ENCODE assay signal across 21 cellular contexts in the genomic region with DNA sequence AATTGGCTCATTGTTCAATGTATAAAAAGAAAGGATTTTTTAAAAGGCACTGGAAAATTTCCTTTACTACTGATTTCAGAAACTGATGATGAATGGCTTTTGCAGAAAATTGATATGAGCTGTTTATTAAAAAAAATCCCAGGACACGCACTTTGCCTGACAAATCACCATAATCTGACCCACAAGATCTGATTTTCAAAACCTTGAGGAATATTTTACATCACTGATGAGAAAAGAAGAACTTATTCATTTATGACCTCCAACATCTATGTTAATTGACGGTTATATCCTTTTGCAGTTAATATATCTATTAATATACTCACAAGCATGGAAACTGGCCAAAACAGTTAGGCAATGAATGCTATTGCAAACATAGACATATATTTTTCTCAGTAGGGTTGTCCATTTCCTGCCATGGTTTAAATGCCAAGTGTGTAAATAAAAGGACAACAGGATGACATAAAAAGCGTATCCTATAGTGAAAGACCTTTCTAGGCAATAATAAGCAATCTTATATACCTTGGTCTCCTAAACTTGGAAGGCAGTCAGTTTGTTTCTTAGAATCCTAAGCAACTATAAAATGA.
"Had no signal": no experiment of that assay in that cellular context is flagged by ENCODE, and none has a peak within 500 bp of the region (broad histone marks: within the 10 kb centered on the region; RNA-seq: fewer than 3 reads in every experiment).

No MANE protein-coding gene starts in this region.

- DNase-seq: activated CD4-positive, alpha-beta T cell treated with anti-CD3 and anti-CD28 coated beads, Interleukin-2, amount 10 ng/mL, durations not matched to agents 7 days and 5 days; activated CD4-positive, CD25-positive, alpha-beta regulatory T cell treated with anti-CD3 and anti-CD28 coated beads, Interleukin-2, amount 50 U/mL, for 72 hours; activated CD8-positive, alpha-beta memory T cell treated with anti-CD3 and anti-CD28 coated beads, Interleukin-2, amount 10 ng/mL, durations not matched to agents 7 days and 5 days; activated CD8-positive, alpha-beta T cell treated with anti-CD3 and anti-CD28 coated beads for 36 hours; activated effector memory CD4-positive, alpha-beta T cell treated with anti-CD3 and anti-CD28 coated beads, Interleukin-2, amount 50 U/mL, for 16 hours; activated naive CD4-positive, alpha-beta T cell treated with anti-CD3 and anti-CD28 coated beads, Interleukin-2, amount 10 ng/mL, durations not matched to agents 7 days and 5 days; activated T-cell treated with anti-CD3 and anti-CD28 coated beads for 4 hours; amygdala; kidney; left lung; naive thymus-derived CD8-positive, alpha-beta T cell; retina; spleen; stimulated activated CD4-positive, alpha-beta T cell treated with anti-CD3 and anti-CD28 coated beads, Interleukin-4, amount 100 ng/mL, for 1 hour; stimulated activated naive CD4-positive, alpha-beta T cell treated with Interleukin-2 at 50 U/mL for 16 hours; upper lobe of right lung; WERI-Rb-1 had no signal

- H3K27ac Mint-ChIP-seq: activated CD4-positive, alpha-beta T cell treated with anti-CD3 and anti-CD28 coated beads, Interleukin-2, amount 10 ng/mL, durations not matched to agents 7 days and 5 days; activated CD8-positive, alpha-beta memory T cell treated with anti-CD3 and anti-CD28 coated beads, Interleukin-2, amount 10 ng/mL, durations not matched to agents 7 days and 5 days; activated CD8-positive, alpha-beta T cell treated with anti-CD3 and anti-CD28 coated beads for 36 hours; activated naive CD4-positive, alpha-beta T cell treated with anti-CD3 and anti-CD28 coated beads, Interleukin-2, amount 10 ng/mL, durations not matched to agents 7 days and 5 days; mesothelial cell of epicardium; naive thymus-derived CD8-positive, alpha-beta T cell; neural progenitor cell; progenitor cell of endocrine pancreas had no signal

- H3K36me3 Mint-ChIP-seq: activated CD8-positive, alpha-beta memory T cell treated with anti-CD3 and anti-CD28 coated beads, Interleukin-2, amount 10 ng/mL, durations not matched to agents 7 days and 5 days; activated naive CD4-positive, alpha-beta T cell treated with anti-CD3 and anti-CD28 coated beads, Interleukin-2, amount 10 ng/mL, durations not matched to agents 7 days and 5 days; mesothelial cell of epicardium; naive thymus-derived CD8-positive, alpha-beta T cell; neural progenitor cell had no signal

- H3K4me1 Mint-ChIP-seq: activated CD4-positive, alpha-beta T cell treated with anti-CD3 and anti-CD28 coated beads, Interleukin-2, amount 10 ng/mL, durations not matched to agents 7 days and 5 days; activated CD8-positive, alpha-beta memory T cell treated with anti-CD3 and anti-CD28 coated beads, Interleukin-2, amount 10 ng/mL, durations not matched to agents 7 days and 5 days; activated naive CD4-positive, alpha-beta T cell treated with anti-CD3 and anti-CD28 coated beads, Interleukin-2, amount 10 ng/mL, durations not matched to agents 7 days and 5 days had no signal

- H3K9me3 ChIP-seq: left lung, spleen, upper lobe of right lung had no signal

- H3K27ac ChIP-seq: left lung, neural progenitor cell, spleen, upper lobe of right lung, WERI-Rb-1 had no signal

- H3K27me3 Mint-ChIP-seq: activated CD8-positive, alpha-beta memory T cell treated with anti-CD3 and anti-CD28 coated beads, Interleukin-2, amount 10 ng/mL, durations not matched to agents 7 days and 5 days; activated CD8-positive, alpha-beta T cell treated with anti-CD3 and anti-CD28 coated beads for 36 hours; activated naive CD4-positive, alpha-beta T cell treated with anti-CD3 and anti-CD28 coated beads, Interleukin-2, amount 10 ng/mL, durations not matched to agents 7 days and 5 days; naive thymus-derived CD8-positive, alpha-beta T cell; progenitor cell of endocrine pancreas had no signal

- H3K4me3 Mint-ChIP-seq: activated CD4-positive, alpha-beta T cell treated with anti-CD3 and anti-CD28 coated beads, Interleukin-2, amount 10 ng/mL, durations not matched to agents 7 days and 5 days; activated CD8-positive, alpha-beta memory T cell treated with anti-CD3 and anti-CD28 coated beads, Interleukin-2, amount 10 ng/mL, durations not matched to agents 7 days and 5 days; activated CD8-positive, alpha-beta T cell treated with anti-CD3 and anti-CD28 coated beads for 36 hours; activated naive CD4-positive, alpha-beta T cell treated with anti-CD3 and anti-CD28 coated beads, Interleukin-2, amount 10 ng/mL, durations not matched to agents 7 days and 5 days; mesothelial cell of epicardium; naive thymus-derived CD8-positive, alpha-beta T cell; neural progenitor cell had no signal

- H3K9me3 Mint-ChIP-seq: activated CD4-positive, alpha-beta T cell treated with anti-CD3 and anti-CD28 coated beads, Interleukin-2, amount 10 ng/mL, durations not matched to agents 7 days and 5 days; activated CD8-positive, alpha-beta T cell treated with anti-CD3 and anti-CD28 coated beads for 36 hours; activated naive CD4-positive, alpha-beta T cell treated with anti-CD3 and anti-CD28 coated beads, Interleukin-2, amount 10 ng/mL, durations not matched to agents 7 days and 5 days; naive thymus-derived CD8-positive, alpha-beta T cell; neural progenitor cell had no signal

- H3K4me3 ChIP-seq: left lung, lung, neural progenitor cell, spleen, upper lobe of right lung had no signal

- ATAC-seq: activated CD8-positive, alpha-beta memory T cell treated with anti-CD3 and anti-CD28 coated beads, Interleukin-2, amount 10 ng/mL, durations not matched to agents 7 days and 5 days; activated CD8-positive, alpha-beta T cell treated with anti-CD3 and anti-CD28 coated beads for 36 hours; left lung; naive thymus-derived CD8-positive, alpha-beta T cell; upper lobe of right lung had no signal

- H3K4me1 ChIP-seq: left lung, spleen, upper lobe of right lung had no signal

- H3K27me3 ChIP-seq: left lung, neural progenitor cell, spleen, upper lobe of right lung had no signal

- H3K36me3 ChIP-seq: left lung, neural progenitor cell, spleen, upper lobe of right lung, WERI-Rb-1 had no signal
